In the genomic region with DNA sequence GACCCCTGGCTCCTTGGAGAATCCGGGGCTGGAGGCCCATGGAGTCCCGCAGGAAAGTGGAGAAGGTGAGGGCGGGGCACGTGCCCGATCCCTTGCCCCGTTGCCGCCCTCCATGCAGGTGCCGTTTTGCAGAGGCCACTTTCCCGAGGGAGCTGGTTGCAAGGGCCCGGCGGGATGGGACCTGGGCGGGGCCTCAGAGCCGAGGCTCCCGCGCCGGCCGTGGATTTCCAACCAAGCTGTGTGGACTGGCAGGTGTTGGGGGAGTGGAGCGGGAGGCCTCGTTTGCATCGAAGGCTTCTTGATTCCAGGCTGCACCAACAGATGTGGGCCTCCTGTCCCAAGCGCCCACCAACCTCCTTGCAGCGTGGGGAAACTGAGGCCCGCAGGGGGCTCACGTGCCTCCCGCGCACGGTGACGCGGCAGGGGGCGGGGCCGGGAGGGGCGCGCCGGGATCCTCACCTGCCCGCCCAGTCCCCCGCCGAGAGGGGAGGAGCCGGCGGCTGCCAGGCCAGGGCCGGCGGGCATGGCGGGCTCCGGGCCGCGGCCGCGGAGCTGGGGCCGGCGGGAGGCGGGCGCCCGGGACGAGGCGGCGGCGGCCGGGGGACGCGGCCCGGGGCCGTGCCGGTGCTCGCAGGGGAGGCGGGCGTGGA, we compare ENCODE assay signal across 8 cellular contexts. TPM values are rescaled to one million over a fixed set of nuclear protein-coding genes. Genes with fewer than 3 reads are reported as not detected.
A peak's percentile ranks its signal among the peaks of the same experiment; 100 is the strongest.
DNase-seq lines count a peak whose midpoint lies in the region; ATAC-seq and TF ChIP-seq lines count a peak whose summit lies in the region.

No MANE protein-coding gene starts in this region.

- H3K27me3 ChIP-seq in CD8-positive, alpha-beta T cell (ENCODE audit: insufficient read depth, low read length): no peaks in the 10 kb centered on the region
- H3K27me3 ChIP-seq in left ventricle myocardium inferior (ENCODE audit: low read depth): no peaks in the 10 kb centered on the region
- no peaks in the 10 kb centered on the region for H3K27me3 ChIP-seq in HAP-1 (ENCODE audit: low read depth)

- intact Hi-C loops in CD8-positive, alpha-beta T cell (cut with DNase I, micrococcal nuclease): loop anchor here (2.0 to 5.0 kb wide), 2 partner anchors 25 to 34 kb away; partner anchors contain the start of gene ADD1 (in 1 of the 2)
- intact Hi-C loops in activated T-helper 2 cell treated with anti-CD3 and anti-CD28 coated beads, Interferon-gamma antibody, Interleukin-2, Interleukin-4, amounts not matched to agents 10 μg/mL and 5 μg/mL and 100 μg/mL, durations not matched to agents 14 hours and 24 hours and 36 hours (cut with micrococcal nuclease): no loop called here
- intact Hi-C loops in left ventricle myocardium inferior (cut with micrococcal nuclease): no loop called here

- H3K4me1 ChIP-seq in CD8-positive, alpha-beta T cell (ENCODE audit: insufficient read depth, low read length): peaks cover 57% of the 10 kb centered on the region
- H3K4me1 ChIP-seq in left ventricle myocardium inferior (peaks cover 32% of the 10 kb centered on the region), HAP-1 (peaks cover 3% of the 10 kb centered on the region)

- H3K9me3 ChIP-seq in CD8-positive, alpha-beta T cell (ENCODE audit: low read length): no peaks in the 10 kb centered on the region
- peaks cover 10% of the 10 kb centered on the region for H3K9me3 ChIP-seq in left ventricle myocardium inferior (replicated peaks)
- H3K9me3 ChIP-seq in HAP-1: no peaks in the 10 kb centered on the region

- peak in 3 of 7 experiments; percentile 28 to 64 (median 42) for DNase-seq in CD8-positive, alpha-beta T cell
- DNase-seq in HEK293T (ENCODE audit: extremely low spot score) (peak; percentile 80), left ventricle myocardium inferior (no peak), skeletal muscle cell (ENCODE audit: low read depth) (no peak), HAP-1 (ENCODE audit: low spot score in 2 of 2) (no peak), cortex of kidney (lab: John Stamatoyannopoulos, UW) (no peak)
- no peak for DNase-seq in activated T-helper 2 cell treated with anti-CD3 and anti-CD28 coated beads, Interferon-gamma antibody, Interleukin-2, Interleukin-4, amounts not matched to agents 10 μg/mL and 5 μg/mL and 100 μg/mL, durations not matched to agents 14 hours and 24 hours and 36 hours (ENCODE audit: low spot score)

- no peaks in the 10 kb centered on the region for H3K36me3 ChIP-seq in CD8-positive, alpha-beta T cell (ENCODE audit: insufficient read depth, low read length)
- H3K36me3 ChIP-seq in left ventricle myocardium inferior (peaks cover 12% of the 10 kb centered on the region), HAP-1 (replicated peaks) (no peaks in the 10 kb centered on the region)

- peak overlapping the region; percentile 45 for H3K4me3 ChIP-seq in CD8-positive, alpha-beta T cell (ENCODE audit: low read depth, low read length)
- H3K4me3 ChIP-seq in left ventricle myocardium inferior (peak overlapping the region; percentile 67), skeletal muscle cell (ENCODE audit: low read depth, low read length) (peak overlapping the region; percentile 55), HAP-1 (no peak overlapping the region)

- no peak overlapping the region for H3K27ac Mint-ChIP-seq in CD8-positive, alpha-beta T cell
- no peak overlapping the region for H3K27ac Mint-ChIP-seq in activated T-helper 2 cell treated with anti-CD3 and anti-CD28 coated beads, Interferon-gamma antibody, Interleukin-2, Interleukin-4, amounts not matched to agents 10 μg/mL and 5 μg/mL and 100 μg/mL, durations not matched to agents 14 hours and 24 hours and 36 hours

- H3K4me3 Mint-ChIP-seq in CD8-positive, alpha-beta T cell: peak overlapping the region; percentile 87
- peak overlapping the region; percentile 64 for H3K4me3 Mint-ChIP-seq in activated T-helper 2 cell treated with anti-CD3 and anti-CD28 coated beads, Interferon-gamma antibody, Interleukin-2, Interleukin-4, amounts not matched to agents 10 μg/mL and 5 μg/mL and 100 μg/mL, durations not matched to agents 14 hours and 24 hours and 36 hours (ENCODE audit: low read depth)

- no peaks in the 10 kb centered on the region for H3K9me3 Mint-ChIP-seq in CD8-positive, alpha-beta T cell
- H3K9me3 Mint-ChIP-seq in activated T-helper 2 cell treated with anti-CD3 and anti-CD28 coated beads, Interferon-gamma antibody, Interleukin-2, Interleukin-4, amounts not matched to agents 10 μg/mL and 5 μg/mL and 100 μg/mL, durations not matched to agents 14 hours and 24 hours and 36 hours: no peaks in the 10 kb centered on the region

- CTCF ChIA-PET in CD8-positive, alpha-beta T cell (lab: Charles Lee): no interaction called here
- CTCF ChIA-PET in HEK293T (lab: Yijun Ruan, JAX): no interaction called here

- H3K4me1 Mint-ChIP-seq in CD8-positive, alpha-beta T cell (ENCODE audit: low read depth): peaks cover 63% of the 10 kb centered on the region
- peaks cover 40% of the 10 kb centered on the region for H3K4me1 Mint-ChIP-seq in activated T-helper 2 cell treated with anti-CD3 and anti-CD28 coated beads, Interferon-gamma antibody, Interleukin-2, Interleukin-4, amounts not matched to agents 10 μg/mL and 5 μg/mL and 100 μg/mL, durations not matched to agents 14 hours and 24 hours and 36 hours (ENCODE audit: low read depth)

- POLR2A ChIA-PET in CD8-positive, alpha-beta T cell (lab: Charles Lee): interaction anchor here (0.6 to 1.9 kb wide), 5 partner anchors 20 to 94 kb away, joined by 3 to 7 read pairs (median 3); no protein-coding TSS in a partner anchor
- POLR2A ChIA-PET in HEK293T (lab: Yijun Ruan, JAX): interaction anchor here (1.2 to 1.8 kb wide), 6 partner anchors 11 to 59 kb away, joined by 3 to 8 read pairs (median 6); no protein-coding TSS in a partner anchor

- in situ Hi-C loops in HAP-1 (cut with MboI; ENCODE audit: low sequenced_read_pairs): no loop called here

- H3K27ac ChIP-seq in CD8-positive, alpha-beta T cell (ENCODE audit: low read depth, low read length): no peak overlapping the region
- H3K27ac ChIP-seq in left ventricle myocardium inferior (replicated peaks): peak overlapping the region; percentile 50

- peak; percentile 55 for ATAC-seq in CD8-positive, alpha-beta T cell
- no peak for ATAC-seq in GM19023 (IDR thresholded peaks at IDR 0.05; ENCODE audit: unreplicated experiment)

- H3K36me3 Mint-ChIP-seq in CD8-positive, alpha-beta T cell: peaks cover 18% of the 10 kb centered on the region
- peaks cover 34% of the 10 kb centered on the region for H3K36me3 Mint-ChIP-seq in activated T-helper 2 cell treated with anti-CD3 and anti-CD28 coated beads, Interferon-gamma antibody, Interleukin-2, Interleukin-4, amounts not matched to agents 10 μg/mL and 5 μg/mL and 100 μg/mL, durations not matched to agents 14 hours and 24 hours and 36 hours (ENCODE audit: low read depth)

- H3K27me3 Mint-ChIP-seq in CD8-positive, alpha-beta T cell (ENCODE audit: low read depth): no peaks in the 10 kb centered on the region
- H3K27me3 Mint-ChIP-seq in activated T-helper 2 cell treated with anti-CD3 and anti-CD28 coated beads, Interferon-gamma antibody, Interleukin-2, Interleukin-4, amounts not matched to agents 10 μg/mL and 5 μg/mL and 100 μg/mL, durations not matched to agents 14 hours and 24 hours and 36 hours (ENCODE audit: low read depth): no peaks in the 10 kb centered on the region

- no peak for TF ChIP-seq CTCF in CD8-positive, alpha-beta T cell (IDR thresholded peaks at IDR 0.05)
- no peak for TF ChIP-seq CTCF in left ventricle myocardium inferior (IDR thresholded peaks at IDR 0.05; ENCODE audit: borderline replicate concordance)

TF ChIP-seq in HEK293T, 16 proteins besides CTCF, POLR2A, EP300 and RAD21:
- TF ChIP-seq NFRKB (IDR thresholded peaks at IDR 0.05): no peak
- no peak for TF ChIP-seq FOXK2 (IDR thresholded peaks at IDR 0.05)
- no peak for TF ChIP-seq LEF1 (IDR thresholded peaks at IDR 0.05; ENCODE audit: borderline replicate concordance)
- peak; percentile 86 for TF ChIP-seq L3MBTL2 (conservative IDR thresholded peaks at IDR 0.05)
- no peak for TF ChIP-seq FOXM1 (IDR thresholded peaks at IDR 0.05; ENCODE audit: borderline replicate concordance)
TF ChIP-seq in HEK293T: peak in this region for 1.

RNA-seq across cellular contexts. Expression of gene SH3BP2, which starts 24.9 kb away (rescaled TPM):
- 10 to 100 TPM; 22.4 to 24.8 TPM for total RNA-seq in CD8-positive, alpha-beta T cell
- 64.3 and 72.7 TPM in 2 replicates for total RNA-seq in activated T-helper 2 cell treated with anti-CD3 and anti-CD28 coated beads, Interferon-gamma antibody, Interleukin-2, Interleukin-4, amounts not matched to agents 10 μg/mL and 5 μg/mL and 100 μg/mL, durations not matched to agents 14 hours and 24 hours and 36 hours
- total RNA-seq in left ventricle myocardium inferior: 24.7 TPM

RNA-seq across cellular contexts. Expression of gene ADD1, which starts 25.8 kb away (rescaled TPM):
- total RNA-seq in CD8-positive, alpha-beta T cell: 100 to 1,000 TPM; 129 TPM
- total RNA-seq in activated T-helper 2 cell treated with anti-CD3 and anti-CD28 coated beads, Interferon-gamma antibody, Interleukin-2, Interleukin-4, amounts not matched to agents 10 μg/mL and 5 μg/mL and 100 μg/mL, durations not matched to agents 14 hours and 24 hours and 36 hours: 240 and 242 TPM in 2 replicates
- total RNA-seq in left ventricle myocardium inferior: 212 TPM

Comparison
In these comparisons a context has a peak if more than half of its experiments do, and no peak if none do; other contexts are left out.
1. intact Hi-C loops: an anchor here in CD8-positive, alpha-beta T cell (2.0 to 5.0 kb wide); none called in activated T-helper 2 cell treated with anti-CD3 and anti-CD28 coated beads, Interferon-gamma antibody, Interleukin-2, Interleukin-4, amounts not matched to agents 10 μg/mL and 5 μg/mL and 100 μg/mL, durations not matched to agents 14 hours and 24 hours and 36 hours and left ventricle myocardium inferior.